Comparison of ENCODE assay signal across 3 cellular contexts in genomic region chr2:237128845-237129592, GRCh38.
TF ChIP-seq lines count a peak whose summit lies in the region.

No MANE protein-coding gene starts in this region.

TF ChIP-seq in SK-N-SH, 30 proteins besides CTCF, POLR2A, EP300 and RAD21:
- TF ChIP-seq MXI1 (IDR thresholded peaks at IDR 0.05; ENCODE audit: low read depth, low read length) (no peak), GATA2 (CRISPR knock-in tag; IDR thresholded peaks at IDR 0.05) (no peak), JUND (IDR thresholded peaks at IDR 0.05) (no peak), RFX5 (IDR thresholded peaks at IDR 0.05; ENCODE audit: low read length) (no peak)

TF ChIP-seq in SK-N-SH treated with all-trans-retinoic acid at 6 μM for 48 hours, 23 proteins besides CTCF, POLR2A, EP300 and RAD21:
- TF ChIP-seq RARB (CRISPR knock-in tag; IDR thresholded peaks at IDR 0.05), result no peak
- no peak for TF ChIP-seq TSHZ2 (CRISPR knock-in tag; IDR thresholded peaks at IDR 0.05)

TF ChIP-seq in GM12878, 131 proteins besides CTCF, POLR2A, EP300 and RAD21:
- TF ChIP-seq TBL1XR1 (IDR thresholded peaks at IDR 0.05; ENCODE audit: low read depth, low read length), result no peak
- no peak for TF ChIP-seq CHD4 (IDR thresholded peaks at IDR 0.05)
- no peak for TF ChIP-seq CUX1 (IDR thresholded peaks at IDR 0.05; ENCODE audit: insufficient replicate concordance, low read depth, low read length)
- no peak for TF ChIP-seq PAX5 (IDR thresholded peaks at IDR 0.05; ENCODE audit: borderline replicate concordance, low read depth, low read length)
- TF ChIP-seq BACH1 (IDR thresholded peaks at IDR 0.05; ENCODE audit: borderline replicate concordance), result no peak
- TF ChIP-seq PRDM15 (CRISPR knock-in tag; IDR thresholded peaks at IDR 0.05), result no peak
- no peak for TF ChIP-seq ZNF384 (IDR thresholded peaks at IDR 0.05; ENCODE audit: borderline replicate concordance, low read depth, low read length)
- no peak for TF ChIP-seq IRF5 (IDR thresholded peaks at IDR 0.05; ENCODE audit: borderline replicate concordance)
- no peak for TF ChIP-seq POU2F2 (IDR thresholded peaks at IDR 0.05; ENCODE audit: borderline replicate concordance, low read depth, low read length)
- no peak for TF ChIP-seq RFX5 (IDR thresholded peaks at IDR 0.05; ENCODE audit: low read depth, low read length)
- no peak for TF ChIP-seq CBFB (IDR thresholded peaks at IDR 0.05; ENCODE audit: low read depth)
- TF ChIP-seq DPF2 (IDR thresholded peaks at IDR 0.05), result no peak
- no peak for TF ChIP-seq TARDBP (IDR thresholded peaks at IDR 0.05; ENCODE audit: borderline replicate concordance)
- TF ChIP-seq ZNF687 (IDR thresholded peaks at IDR 0.05), result no peak
- TF ChIP-seq CEBPZ (IDR thresholded peaks at IDR 0.05; ENCODE audit: low read depth, low read length), result no peak
- TF ChIP-seq JUNB (IDR thresholded peaks at IDR 0.05), result no peak
- TF ChIP-seq HSF1 (IDR thresholded peaks at IDR 0.05; ENCODE audit: low read depth, low read length), result no peak
- TF ChIP-seq MAX (IDR thresholded peaks at IDR 0.05; ENCODE audit: low read depth, low read length), result no peak
- no peak for TF ChIP-seq TAF1 (IDR thresholded peaks at IDR 0.05; ENCODE audit: borderline replicate concordance, low read depth, low read length)
